ENCODE assay signal across 8 cellular contexts in the genomic region with DNA sequence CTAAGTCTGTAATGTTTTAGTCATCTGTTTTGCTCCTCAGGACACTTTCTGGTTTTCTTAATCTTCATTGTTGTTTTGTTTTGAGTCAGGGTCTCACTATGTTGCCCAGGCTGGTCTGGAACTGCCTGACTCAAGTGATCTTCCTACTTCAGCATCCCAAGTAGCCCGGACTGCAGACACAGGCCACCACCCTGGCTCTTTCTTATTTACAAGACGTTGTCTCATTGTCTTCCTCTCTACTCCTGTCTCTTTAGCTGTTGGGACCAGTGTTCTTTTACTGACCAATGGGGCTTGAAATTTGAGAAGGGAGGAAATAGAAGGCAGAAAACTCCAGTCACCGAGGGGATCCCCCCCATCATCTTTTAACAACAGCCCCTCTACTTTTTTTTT. TPM values are rescaled to one million over a fixed set of nuclear protein-coding genes. Genes with fewer than 3 reads are reported as not detected.
DNase-seq lines count a peak whose midpoint lies in the region; ATAC-seq and TF ChIP-seq lines count a peak whose summit lies in the region.
"Had no signal": no experiment of that assay in that cellular context is flagged by ENCODE, and none has a peak within 500 bp of the region (broad histone marks: within the 10 kb centered on the region; RNA-seq: fewer than 3 reads in every experiment).

No MANE protein-coding gene starts in this region.

- peak; percentile 20 for ATAC-seq in GM18907 (IDR thresholded peaks at IDR 0.05; ENCODE audit: unreplicated experiment)

- TF ChIP-seq CTCF in KMS-11 (conservative IDR thresholded peaks at IDR 0.05; ENCODE audit: low read depth, low read length), result no peak

- H3K27ac ChIP-seq in KMS-11, result peak overlapping the region; percentile 52; the same call in 1 of the 2 replicates
- H3K27ac ChIP-seq in duodenal mucosa (ENCODE audit: low read depth, low read length), result no peak overlapping the region

- DNase-seq in NCI-H1436 treated with DMSO at 0.1 percent for 48 hours (lab: John Stamatoyannopoulos, UW) (no peak), NCI-H2227 (lab: John Stamatoyannopoulos, UW; ENCODE audit: unreplicated experiment) (no peak)
- DNase-seq in activated CD8-positive, alpha-beta memory T cell treated with anti-CD3 and anti-CD28 coated beads, Interleukin-2, amount 50 U/mL, for 48 hours, result no peak
- DNase-seq: activated gamma-delta T cell had no signal

- peak overlapping the region; percentile 41; the same call in 1 of the 2 replicates for H3K9ac ChIP-seq in KMS-11
- no peak overlapping the region for H3K9ac ChIP-seq in duodenal mucosa (ENCODE audit: low read depth in 1 of 2, low read length in 2 of 2)
- no peak overlapping the region for H3K9ac ChIP-seq in skeletal muscle satellite cell (ENCODE audit: low read depth, low read length)

- H3K27me3 ChIP-seq in KMS-11 (ENCODE audit: insufficient read depth, low read depth), result no peaks in the 10 kb centered on the region
- no peaks in the 10 kb centered on the region for H3K27me3 ChIP-seq in duodenal mucosa (ENCODE audit: control insufficient read depth in 1 of 2, insufficient read depth in 2 of 2, low read length in 2 of 2)
- no peaks in the 10 kb centered on the region for H3K27me3 ChIP-seq in skeletal muscle satellite cell (ENCODE audit: control insufficient read depth, insufficient read depth, low read length)

- no peaks in the 10 kb centered on the region for H3K36me3 ChIP-seq in KMS-11 (ENCODE audit: insufficient read depth)
- H3K36me3 ChIP-seq in duodenal mucosa (ENCODE audit: control insufficient read depth in 1 of 2, insufficient read depth in 2 of 2, low read length in 2 of 2), result peaks cover 0 to 6% of the 10 kb centered on the region in 2 donors
- H3K36me3 ChIP-seq in skeletal muscle satellite cell (ENCODE audit: insufficient read depth, low read length), result no peaks in the 10 kb centered on the region

- peaks cover 15% of the 10 kb centered on the region for H3K4me1 ChIP-seq in KMS-11 (ENCODE audit: low read depth, poor library complexity, severe bottlenecking)
- peaks cover 12 to 13% of the 10 kb centered on the region in 2 donors for H3K4me1 ChIP-seq in duodenal mucosa (ENCODE audit: control insufficient read depth in 1 of 2, insufficient read depth in 2 of 2, low read length in 2 of 2)
- peaks cover 9% of the 10 kb centered on the region for H3K4me1 ChIP-seq in skeletal muscle satellite cell (ENCODE audit: control insufficient read depth, insufficient read depth, low read length)

- H2AFZ ChIP-seq in KMS-11 (ENCODE audit: low read depth), result peak overlapping the region; percentile 92

- H3K9me3 ChIP-seq in duodenal mucosa (ENCODE audit: control insufficient read depth in 1 of 2, low read length in 2 of 2) (no peaks in the 10 kb centered on the region), skeletal muscle satellite cell (replicated peaks; ENCODE audit: low read length) (no peaks in the 10 kb centered on the region)

- H3K4me3 ChIP-seq in KMS-11 (IDR thresholded peaks at IDR 0.05; ENCODE audit: insufficient read depth, low read depth, low read length), result no peak overlapping the region
- peak overlapping the region; percentile 78 to 92 for H3K4me3 ChIP-seq in duodenal mucosa (ENCODE audit: low read depth in 1 of 2, low read length in 2 of 2)
- peak overlapping the region; percentile 88 for H3K4me3 ChIP-seq in skeletal muscle satellite cell (ENCODE audit: low read length)

- peak overlapping the region; percentile 85 for H3K4me2 ChIP-seq in KMS-11
- H3K4me2 ChIP-seq in skeletal muscle satellite cell (ENCODE audit: low read length), result peak overlapping the region; percentile 94

- H4K20me1 ChIP-seq in KMS-11 (ENCODE audit: insufficient read depth), result no peaks in the 10 kb centered on the region

- peaks cover 5% of the 10 kb centered on the region; the same call in 1 of the 2 replicates for H3K79me2 ChIP-seq in KMS-11 (ENCODE audit: insufficient read depth, low read depth)

RNA-seq across cellular contexts. Expression of a gene that starts 1.2 kb away (rescaled TPM):
- 23.1 and 25.3 TPM in 2 replicates for total RNA-seq in skeletal muscle satellite cell (2012; rRNA removed)

RNA-seq across cellular contexts. Expression of a gene that starts 18.2 kb away (rescaled TPM):
- total RNA-seq in skeletal muscle satellite cell (2012; rRNA removed), result 9.8 and 15.2 TPM in 2 replicates
